9 cellular contexts compared by ENCODE assay signal in the genomic region with DNA sequence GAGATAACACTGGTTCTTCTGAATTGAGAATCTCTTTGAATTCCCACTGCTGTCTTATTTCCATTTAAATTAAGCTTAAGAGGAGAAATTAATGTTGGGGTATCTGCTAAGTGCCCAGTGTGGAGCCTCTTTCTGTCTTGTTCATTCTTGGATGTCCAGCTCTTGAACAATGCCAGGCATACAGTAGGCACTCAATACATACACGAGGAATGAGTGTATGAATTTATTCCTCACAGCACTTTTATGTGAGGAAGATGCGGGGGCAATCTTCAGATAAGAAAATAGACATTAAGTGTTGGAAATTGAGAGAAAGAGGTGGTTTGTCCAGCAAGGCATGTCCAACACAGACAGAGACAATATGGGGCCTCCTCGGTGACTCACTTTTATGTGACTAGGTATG. TPM values are rescaled to one million over a fixed set of nuclear protein-coding genes. Genes with fewer than 3 reads are reported as not detected.
A peak's percentile ranks its signal among the peaks of the same experiment; 100 is the strongest.
DNase-seq lines count a peak whose midpoint lies in the region; ATAC-seq, FAIRE-seq and TF ChIP-seq lines count a peak whose summit lies in the region.
"Had no signal": no experiment of that assay in that cellular context is flagged by ENCODE, and none has a peak within 500 bp of the region (broad histone marks: within the 10 kb centered on the region; RNA-seq: fewer than 3 reads in every experiment).

No MANE protein-coding gene starts in this region.

- TF ChIP-seq CTCF in Calu3 (IDR thresholded peaks at IDR 0.05; ENCODE audit: unreplicated experiment) (no peak), endothelial cell of umbilical vein (IDR thresholded peaks at IDR 0.05; ENCODE audit: extremely low read depth in 1 of 2, insufficient read depth in 1 of 2, low read depth in 1 of 2, low read length in 2 of 2) (no peak), prostate gland (IDR thresholded peaks at IDR 0.05) (no peak)

- H3K9ac ChIP-seq in endothelial cell of umbilical vein (replicated peaks; ENCODE audit: extremely low read depth, insufficient read depth, low read length): peak overlapping the region; percentile 95

- H3K9me3 ChIP-seq in endothelial cell of umbilical vein (replicated peaks; ENCODE audit: control insufficient read depth, insufficient read depth, low read length) (no peaks in the 10 kb centered on the region), prostate gland (no peaks in the 10 kb centered on the region)

- peak overlapping the region; percentile 28 for H3K4me3 Mint-ChIP-seq in Calu3 (ENCODE audit: low read depth, unreplicated experiment)

- H3K4me3 ChIP-seq in endothelial cell of umbilical vein (replicated peaks in 1 of 3; ENCODE audit: insufficient read depth in 1 of 3, low read depth in 1 of 3, low read length in 3 of 3) (peak overlapping the region in 1 of 3 experiments; percentile 41), prostate gland (no peak overlapping the region)

- no peaks in the 10 kb centered on the region for H3K9me1 ChIP-seq in endothelial cell of umbilical vein (replicated peaks; ENCODE audit: control insufficient read depth, extremely low read depth, insufficient read depth, low read length)

- peaks cover 25% of the 10 kb centered on the region for H3K4me1 Mint-ChIP-seq in Calu3 (ENCODE audit: low read depth, unreplicated experiment)

- H4K20me1 ChIP-seq in endothelial cell of umbilical vein (replicated peaks; ENCODE audit: control insufficient read depth, extremely low read depth, insufficient read depth, low read length): no peaks in the 10 kb centered on the region

- CTCF ChIA-PET in Calu3 (lab: Charles Lee) (interaction anchor here (1.0 to 1.7 kb wide), 5 partner anchors 12 to 562 kb away, joined by 3 to 16 read pairs (median 3); a partner anchor contains a TSS), endothelial cell of umbilical vein (lab: Charles Lee) (interaction anchor here (0.7 to 2.6 kb wide), 8 partner anchors 9 to 140 kb away, joined by 3 to 15 read pairs (median 6); a partner anchor contains a TSS)

- POLR2A ChIA-PET in endothelial cell of umbilical vein (lab: Charles Lee): interaction anchor here (2.2 kb wide), 1 partner anchor 12 kb away, joined by 44 read pairs; a partner anchor contains a TSS

- H3K36me3 ChIP-seq in endothelial cell of umbilical vein (ENCODE audit: control insufficient read depth in 2 of 2, extremely low read depth in 1 of 2, insufficient read depth in 2 of 2, low read length in 2 of 2): no peaks in the 10 kb centered on the region
- H3K36me3 ChIP-seq in prostate gland: no peaks in the 10 kb centered on the region

- DNase-seq in Calu3 (no peak), RCC 7860 (ENCODE audit: low spot score) (peak; percentile 10), endothelial cell of umbilical vein (ENCODE audit: low read depth, low spot score) (no peak), prostate gland (ENCODE audit: low spot score) (no peak), AG20443 (ENCODE audit: low spot score) (no peak)
- DNase-seq in stimulated activated CD4-positive, alpha-beta T cell treated with anti-CD3 and anti-CD28 coated beads, Interleukin-4, amount 100 ng/mL, for 24 hours: no peak
- DNase-seq: NCI-H1092 had no signal

- dilution Hi-C loops in endothelial cell of umbilical vein (cut with MboI; ENCODE audit: extremely low pct_ligation_motif_present, low sequenced_read_pairs): no loop called here

- H3K27ac Mint-ChIP-seq in Calu3 (ENCODE audit: unreplicated experiment): peak overlapping the region; percentile 87

- no peak for FAIRE-seq in RCC 7860 (lab: Jason Lieb, UNC)
- no peak for FAIRE-seq in endothelial cell of umbilical vein (lab: Jason Lieb, UNC)

- peak overlapping the region; percentile 78 for H3K4me2 ChIP-seq in endothelial cell of umbilical vein (ENCODE audit: insufficient read depth, low read length)

- peaks cover 12 to 14% of the 10 kb centered on the region in 2 experiments for H3K27me3 ChIP-seq in endothelial cell of umbilical vein (ENCODE audit: control insufficient read depth in 2 of 2, insufficient read depth in 2 of 2, low read length in 2 of 2)
- H3K27me3 ChIP-seq in prostate gland (replicated peaks; ENCODE audit: insufficient read depth): no peaks in the 10 kb centered on the region

- H3K27ac ChIP-seq in endothelial cell of umbilical vein (ENCODE audit: insufficient read depth, low read depth, low read length) (peak overlapping the region; percentile 99), prostate gland (peak overlapping the region; percentile 55 to 62)

- no peak for ATAC-seq in HG02870 (IDR thresholded peaks at IDR 0.05; ENCODE audit: unreplicated experiment)
- ATAC-seq in HG03571 (IDR thresholded peaks at IDR 0.05; ENCODE audit: unreplicated experiment): no peak

- intact Hi-C loops in Calu3 (cut with micrococcal nuclease; ENCODE audit: unreplicated experiment): loop anchor here (2.0 kb wide), 1 partner anchor 110 kb away; no protein-coding TSS in a partner anchor
- intact Hi-C loops in endothelial cell of umbilical vein (cut with micrococcal nuclease): loop anchor here (1.0 kb wide), 5 partner anchors 12 to 119 kb away; a partner anchor contains a TSS
- intact Hi-C loops in prostate gland (cut with DNase I): no loop called here

- no peaks in the 10 kb centered on the region for H3K9me3 Mint-ChIP-seq in Calu3 (ENCODE audit: low read depth, unreplicated experiment)

- no peaks in the 10 kb centered on the region for H3K79me2 ChIP-seq in endothelial cell of umbilical vein (ENCODE audit: control insufficient read depth, insufficient read depth, low read length)

- H3K4me1 ChIP-seq in endothelial cell of umbilical vein (ENCODE audit: control insufficient read depth, extremely low read depth, insufficient read depth, low read length) (peaks cover 15% of the 10 kb centered on the region), prostate gland (replicated peaks) (no peaks in the 10 kb centered on the region)

- peak overlapping the region; percentile 53 for H2AFZ ChIP-seq in endothelial cell of umbilical vein (ENCODE audit: low read depth, low read length)

- H3K36me3 Mint-ChIP-seq in Calu3 (ENCODE audit: insufficient read depth, unreplicated experiment): peaks cover 12% of the 10 kb centered on the region

- no peak for TF ChIP-seq POLR2A in endothelial cell of umbilical vein (IDR thresholded peaks at IDR 0.05; ENCODE audit: low read depth, low read length)
- no peak for TF ChIP-seq POLR2A in prostate gland (IDR thresholded peaks at IDR 0.05)

- peaks cover 34% of the 10 kb centered on the region for H3K27me3 Mint-ChIP-seq in Calu3 (ENCODE audit: unreplicated experiment)

- BruUV-seq in Calu3 (replicated peaks; lab: Mats Ljungman, UMichigan): TSS peak; percentile 99
- BruUV-seq in endothelial cell of umbilical vein (replicated peaks; lab: Mats Ljungman, UMichigan): TSS peak; percentile 98

- WGBS in prostate gland: 85% methylated on average over 3 of the region's 3 CpGs

TF ChIP-seq in endothelial cell of umbilical vein, 7 proteins besides CTCF, POLR2A, EP300 and RAD21:
- no peak for TF ChIP-seq EZH2 (IDR thresholded peaks at IDR 0.05; ENCODE audit: borderline replicate concordance, low read depth, low read length, severe bottlenecking)
- no peak for TF ChIP-seq JUN (IDR thresholded peaks at IDR 0.05; ENCODE audit: borderline replicate concordance, insufficient read depth, insufficient read length, low read depth)
- TF ChIP-seq POLR2AphosphoS5 (IDR thresholded peaks at IDR 0.05; ENCODE audit: insufficient read depth, low read depth, low read length): no peak
- no peak for TF ChIP-seq GATA2 (IDR thresholded peaks at IDR 0.05; ENCODE audit: insufficient read depth, insufficient read length, low read depth, low read length)
- no peak for TF ChIP-seq MYC (IDR thresholded peaks at IDR 0.05; ENCODE audit: low read depth, low read length)
- TF ChIP-seq, protein P1, sequence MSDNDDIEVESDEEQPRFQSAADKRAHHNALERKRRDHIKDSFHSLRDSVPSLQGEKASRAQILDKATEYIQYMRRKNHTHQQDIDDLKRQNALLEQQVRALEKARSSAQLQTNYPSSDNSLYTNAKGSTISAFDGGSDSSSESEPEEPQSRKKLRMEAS (IDR thresholded peaks at IDR 0.05; ENCODE audit: insufficient read depth, insufficient read length): no peak
- TF ChIP-seq FOS (IDR thresholded peaks at IDR 0.05; ENCODE audit: borderline replicate concordance, insufficient read depth, low read length): no peak
TF ChIP-seq in endothelial cell of umbilical vein: peak in this region for 0.

RNA-seq across cellular contexts. Expression of a gene that starts 11.8 kb away (rescaled TPM):
- 11.1 and 13.0 TPM in 2 replicates for total RNA-seq in Calu3 (2022)
- total RNA-seq in endothelial cell of umbilical vein: 6.1 and 10.7 TPM in 2 replicates
- polyA plus RNA-seq in endothelial cell of umbilical vein: 16.6 and 17.1 TPM in 2 replicates
- 15.0 and 27.2 TPM in 2 replicates for polyA plus RNA-seq in endothelial cell of umbilical vein (2011; cell fraction: cytosol; rRNA removed)
- 112 and 144 TPM in 2 replicates for polyA plus RNA-seq in endothelial cell of umbilical vein (2011; cell fraction: nucleus; rRNA removed)
- polyA plus RNA-seq in endothelial cell of umbilical vein (2012): 20.5 and 21.1 TPM in 2 replicates
- polyA minus RNA-seq in endothelial cell of umbilical vein: 21.1 and 35.4 TPM in 2 replicates
- polyA minus RNA-seq in endothelial cell of umbilical vein (2011; cell fraction: cytosol; rRNA and poly(A)+ RNA removed): 24.9 TPM
- 91.9 and 95.5 TPM in 2 replicates for polyA minus RNA-seq in endothelial cell of umbilical vein (2011; cell fraction: nucleus; rRNA and poly(A)+ RNA removed)
- 10 to 100 TPM in 1 of 2 donors, 1 to 10 TPM in 1; 6.0 to 14.8 TPM for total RNA-seq in prostate gland
